ENCODE assay signal across 27 cellular contexts in genomic region chr13:49926019-49926418, GRCh38. TPM values are rescaled to one million over a fixed set of nuclear protein-coding genes. Genes with fewer than 3 reads are reported as not detected.
A peak's percentile ranks its signal among the peaks of the same experiment; 100 is the strongest.
DNase-seq lines count a peak whose midpoint lies in the region; ATAC-seq, FAIRE-seq and TF ChIP-seq lines count a peak whose summit lies in the region.
"Had no signal": no experiment of that assay in that cellular context is flagged by ENCODE, and none has a peak within 500 bp of the region (broad histone marks: within the 10 kb centered on the region; RNA-seq: fewer than 3 reads in every experiment).

No MANE protein-coding gene starts in this region.

- FAIRE-seq in D721Med (lab: Jason Lieb, UNC) (peak; percentile 35), GM12878 (lab: Jason Lieb, UNC) (peak; percentile 61)
- FAIRE-seq: frontal cortex, kidney had no signal

- SMC1A ChIA-PET in GM12878 (lab: Charles Lee; ENCODE audit: uncharacterized antibody, unreplicated experiment), result interaction anchor here (0.7 to 1.5 kb wide), 2 partner anchors 10 to 497 kb away, joined by 3 read pairs; partner anchors contain the start of gene SPRYD7

- H3K27me3 ChIP-seq in GM12878 (replicated peaks in 1 of 2; ENCODE audit: control insufficient read depth in 2 of 2, insufficient read depth in 2 of 2, low read length in 1 of 2), result no peaks in the 10 kb centered on the region
- H3K27me3 ChIP-seq in left lung, result no peaks in the 10 kb centered on the region
- H3K27me3 ChIP-seq: BE2C, spleen, vagina had no signal

- DNase-seq in D721Med (ENCODE audit: insufficient read length, low spot score), result no peak
- DNase-seq in GM13977 (ENCODE audit: low spot score), result peak; percentile 60
- no peak for DNase-seq in GM12878 (ENCODE audit: low read depth, low spot score)
- no peak for DNase-seq in cerebellar cortex (ENCODE audit: low spot score)
- no peak for DNase-seq in activated CD4-positive, alpha-beta T cell treated with anti-CD3 and anti-CD28 coated beads, Interleukin-2, amount 50 U/mL, for 4 hours
- DNase-seq in NCI-H2029 treated with DMSO at 0.1 percent for 48 hours (lab: John Stamatoyannopoulos, UW), result no peak
- DNase-seq in left lung, result no peak
- DNase-seq: ACHN; activated CD8-positive, alpha-beta T cell treated with anti-CD3 and anti-CD28 coated beads for 36 hours; activated naive CD4-positive, alpha-beta T cell treated with anti-CD3 and anti-CD28 coated beads, Interleukin-2, amount 50 U/mL, for 16 hours; amniotic stem cell; BE2C; H7; kidney; NCI-H1105 treated with DMSO at 0.1 percent for 48 hours; NCI-H187 treated with DMSO at 0.1 percent for 48 hours; NCI-H2171 treated with DMSO at 0.1 percent for 48 hours; NCI-H510A; right cardiac atrium; Right ventricle myocardium superior; spleen; stimulated activated CD8-positive, alpha-beta memory T cell treated with anti-CD3 and anti-CD28 coated beads, Interleukin-4, amount 100 ng/mL, for 48 hours; stimulated activated naive CD8-positive, alpha-beta T cell treated with anti-CD3 and anti-CD28 coated beads, Interleukin-15, amount 100 ng/mL, for 72 hours had no signal

- 0% methylated on average over 1 of the region's 1 CpG for WGBS in GM12878 (ENCODE audit: insufficient coverage, insufficient replicate concordance, low lambda C conversion rate, missing lambda C conversion rate)

- TF ChIP-seq EP300 in GM12878 (IDR thresholded peaks at IDR 0.05; ENCODE audit: borderline replicate concordance in 1 of 2, control insufficient read depth in 1 of 2, low read depth in 2 of 2, low read length in 2 of 2), result no peak

- no peaks in the 10 kb centered on the region for H3K79me2 ChIP-seq in GM12878 (ENCODE audit: control insufficient read depth, insufficient read depth, low read length)

- POLR2A ChIA-PET in GM12878 (lab: Charles Lee), result interaction anchor here (0.6 to 1.9 kb wide), 2 partner anchors 10 to 334 kb away, joined by 6 to 12 read pairs; partner anchors contain the start of gene SPRYD7

- TF ChIP-seq CTCF in D721Med (IDR thresholded peaks at IDR 0.05; ENCODE audit: insufficient read depth, missing control alignments), result no peak
- no peak for TF ChIP-seq CTCF in GM13977 (IDR thresholded peaks at IDR 0.05; ENCODE audit: extremely low read depth, insufficient read depth, missing control alignments)
- TF ChIP-seq CTCF in GM12878 (IDR thresholded peaks at IDR 0.05 in 2 of 3, conservative IDR thresholded peaks at IDR 0.05 in 1 of 3; ENCODE audit: control insufficient read depth in 2 of 3, extremely low read depth in 1 of 3, insufficient read depth in 1 of 3, low read depth in 3 of 3, low read length in 3 of 3), result no peak
- TF ChIP-seq CTCF in left lung (IDR thresholded peaks at IDR 0.05), result no peak

- no TSS peak for BruUV-seq in GM12878 (replicated peaks; lab: Mats Ljungman, UMichigan)

- H3K27ac ChIP-seq in GM12878 (ENCODE audit: control insufficient read depth, insufficient read depth) (no peak overlapping the region), left lung (no peak overlapping the region)
- H3K27ac ChIP-seq: spleen, vagina had no signal

- RAD21 ChIA-PET in GM12878 (lab: Charles Lee; ENCODE audit: unreplicated experiment), result interaction anchor here (1.2 kb wide), 1 partner anchor 11 kb away, joined by 7 read pairs; the partner anchor contains the start of gene SPRYD7

- CTCF ChIA-PET in GM12878 (lab: Yijun Ruan, JAX), result interaction anchor here (0.6 to 1.0 kb wide), 2 partner anchors 10 to 26 kb away, joined by 3 to 6 read pairs; partner anchors contain the start of gene SPRYD7

- no peak overlapping the region for H2AFZ ChIP-seq in GM12878 (ENCODE audit: control insufficient read depth, low read depth, low read length)

- no peak overlapping the region for H3K4me2 ChIP-seq in GM12878 (ENCODE audit: control insufficient read depth, insufficient read depth)

- peaks cover 3% of the 10 kb centered on the region; the same call in 2 of the 3 replicates for H3K9me3 ChIP-seq in GM12878 (replicated peaks; ENCODE audit: control insufficient read depth, insufficient read depth, low read length)
- no peaks in the 10 kb centered on the region for H3K9me3 ChIP-seq in left lung
- H3K9me3 ChIP-seq: BE2C, vagina had no signal

- no peak overlapping the region for H3K9ac ChIP-seq in GM12878 (ENCODE audit: control insufficient read depth, insufficient read depth, low read length)

- H3K4me3 ChIP-seq in GM12878, result no peak overlapping the region
- H3K4me3 ChIP-seq in left lung, result no peak overlapping the region
- H3K4me3 ChIP-seq: spleen, vagina had no signal

- ATAC-seq in HG03432 (IDR thresholded peaks at IDR 0.05; ENCODE audit: unreplicated experiment) (peak; percentile 43), GM12878 (peak; percentile 86), left lung (no peak)
- ATAC-seq: activated CD8-positive, alpha-beta T cell treated with anti-CD3 and anti-CD28 coated beads for 36 hours; activated T-helper 17 cell treated with anti-CD3 and anti-CD28 coated beads, Interleukin-2, amount 50 U/mL, for 72 hours; right cardiac atrium; stimulated activated naive CD8-positive, alpha-beta T cell treated with anti-CD3 and anti-CD28 coated beads, Interleukin-15, amount 100 ng/mL, for 72 hours had no signal

- peaks cover 5% of the 10 kb centered on the region for H3K4me1 ChIP-seq in GM12878 (ENCODE audit: control insufficient read depth, insufficient read depth, low read length)
- no peaks in the 10 kb centered on the region for H3K4me1 ChIP-seq in left lung
- H3K4me1 ChIP-seq: BE2C, spleen, vagina had no signal

- no peaks in the 10 kb centered on the region for H4K20me1 ChIP-seq in GM12878 (ENCODE audit: control insufficient read depth, insufficient read depth)

- TF ChIP-seq POLR2A in GM12878 (IDR thresholded peaks at IDR 0.05; ENCODE audit: low read depth, low read length), result no peak

- intact Hi-C loops in GM12878 (cut with micrococcal nuclease; ENCODE audit: unreplicated experiment) (no loop called here), left lung (cut with DNase I) (no loop called here)

- in situ Hi-C loops in GM13977 (cut with MboI; ENCODE audit: low pct_unique_long_range_greater_than_20kb, low sequenced_read_pairs, unreplicated experiment), result no loop called here
- in situ Hi-C loops in GM12878 (cut with MboI), result no loop called here

- peaks cover 0 to 11% of the 10 kb centered on the region in 2 experiments; a peak in 1 of 4 replicates for H3K36me3 ChIP-seq in GM12878 (ENCODE audit: control insufficient read depth in 2 of 2, insufficient read depth in 2 of 2, low read length in 1 of 2)
- H3K36me3 ChIP-seq in left lung, result peaks cover 0 to 63% of the 10 kb centered on the region in 2 donors

- TF ChIP-seq RAD21 in GM12878 (IDR thresholded peaks at IDR 0.05; ENCODE audit: insufficient read depth, low read depth, low read length), result no peak

TF ChIP-seq in GM12878, 131 proteins besides CTCF, POLR2A, EP300 and RAD21 (continues in another document):
- TF ChIP-seq PRDM15 (CRISPR knock-in tag; IDR thresholded peaks at IDR 0.05), result no peak

RNA-seq across cellular contexts. Expression of gene SPRYD7, which starts 10.1 kb away (rescaled TPM):
- total RNA-seq in GM12878 (2013; cell fraction: nucleolus; rRNA removed), result 7.4 and 8.2 TPM in 2 replicates
- total RNA-seq in GM12878 (2014; rRNA removed) (8.2 and 11.0 TPM in 2 replicates), GM12878 (2014; rRNA removed; fragmentation: Illumina TruSeq; extraction: Trizol) (7.2 and 8.9 TPM in 2 replicates), GM12878 (2021) (8.1 and 8.5 TPM in 2 replicates), left lung (10 to 100 TPM; 10.4 to 13.9 TPM)
- polyA plus RNA-seq in GM12878 (2011; ENCODE audit: low read depth), result 3.0 TPM
- polyA plus RNA-seq in GM12878 (2011; rRNA removed) (5.3 and 5.8 TPM in 2 replicates), GM12878 (2014; fragmentation: Illumina TruSeq; extraction: Trizol) (10.3 and 11.5 TPM in 2 replicates), GM12878 (2014; fragmentation: Nextera tagmentation; extraction: Ambion mirVana) (10 to 100 TPM; 12.9 to 13.0 TPM), GM12878 (2014; rRNA removed) (6.6 and 7.4 TPM in 2 replicates), GM12878 (2016; fragmentation: Nextera tagmentation; extraction: Ambion mirVana) (10 to 100 TPM; 17.3 to 18.7 TPM)
- 2.2 and 7.4 TPM in 2 replicates for polyA plus RNA-seq in GM12878 (2011; cell fraction: cytosol; rRNA removed)
- polyA plus RNA-seq in GM12878 (2011; cell fraction: nucleus; rRNA removed), result 3.4 and 4.0 TPM in 2 replicates
- polyA plus RNA-seq in GM12878 (2012), result 6.7 and 7.6 TPM in 2 replicates
- polyA minus RNA-seq in GM12878 (2011; rRNA and poly(A)+ RNA removed), result 1.1 and 9.0 TPM in 2 replicates
- 0.67 and 1.6 TPM in 2 replicates for polyA minus RNA-seq in GM12878 (2011; cell fraction: cytosol; rRNA and poly(A)+ RNA removed)
- polyA minus RNA-seq in GM12878 (2011; cell fraction: nucleus; rRNA and poly(A)+ RNA removed), result 1.6 and 2.0 TPM in 2 replicates
